In genomic region chr6:25916330-25916729, GRCh38 we compare ENCODE assay signal across 1 cellular context.
TF ChIP-seq lines count a peak whose summit lies in the region.

No MANE protein-coding gene starts in this region.

TF ChIP-seq in IMR-90, 13 proteins besides CTCF, POLR2A, EP300 and RAD21:
- TF ChIP-seq CEBPB (IDR thresholded peaks at IDR 0.05; ENCODE audit: low read depth, low read length) (0 out of 2 replicates have a peak, but pooled peaks have one; percentile 7), RCOR1 (IDR thresholded peaks at IDR 0.05; ENCODE audit: insufficient replicate concordance, low read length) (no peak)
